ENCODE assay signal across 8 cellular contexts in genomic region chr6:43768983-43769525, GRCh38. TPM values are rescaled to one million over a fixed set of nuclear protein-coding genes. Genes with fewer than 3 reads are reported as not detected.
DNase-seq lines count a peak whose midpoint lies in the region; ATAC-seq and TF ChIP-seq lines count a peak whose summit lies in the region.

No MANE protein-coding gene starts in this region.

- H3K9me3 ChIP-seq in mucosa of descending colon, result no peaks in the 10 kb centered on the region

- no peak for TF ChIP-seq CTCF in AG04449 (IDR thresholded peaks at IDR 0.05; ENCODE audit: insufficient read depth, low read length, missing control alignments)
- no peak for TF ChIP-seq CTCF in brain microvascular endothelial cell (IDR thresholded peaks at IDR 0.05; ENCODE audit: low read depth, low read length, missing control alignments)
- TF ChIP-seq CTCF in mucosa of descending colon (IDR thresholded peaks at IDR 0.05), result no peak

- peaks cover 27% of the 10 kb centered on the region for H3K4me1 ChIP-seq in mucosa of descending colon (ENCODE audit: low read depth)

- no peak overlapping the region for H3K27ac ChIP-seq in brain microvascular endothelial cell

- intact Hi-C loops in mucosa of descending colon (cut with DNase I, micrococcal nuclease), result loop anchor here (2.0 to 10.0 kb wide), 3 partner anchors 104 to 310 kb away; no protein-coding TSS in a partner anchor

- POLR2A ChIA-PET in AG04449 (lab: Yijun Ruan, JAX), result interaction anchor here (0.6 to 3.6 kb wide), 26 partner anchors 9 to 342 kb away, joined by 3 to 26 read pairs (median 6); partner anchors contain the start of genes ABCC10, GTPBP2 and MRPS18A

- H3K4me3 ChIP-seq in AG04449 (ENCODE audit: low read depth, low read length) (peak overlapping the region; percentile 98), brain microvascular endothelial cell (ENCODE audit: low read depth, low read length) (no peak overlapping the region), mucosa of descending colon (no peak overlapping the region)

- peak; percentile 69 for DNase-seq in AG04449 (ENCODE audit: low read depth, low spot score)
- peak; percentile 22 for DNase-seq in HK-2 (ENCODE audit: unreplicated experiment)
- peak; percentile 27 for DNase-seq in brain microvascular endothelial cell
- DNase-seq in mucosa of descending colon, result peak; percentile 48 to 77 (median 62)
- DNase-seq in HuH-7 (ENCODE audit: low spot score), result no peak
- DNase-seq in ecto neural progenitor cell (ENCODE audit: low spot score), result no peak
- DNase-seq in GF-D8 (lab: John Stamatoyannopoulos, UW), result no peak

- ATAC-seq in mucosa of descending colon, result no peak
- no peak for ATAC-seq in GM18907 (IDR thresholded peaks at IDR 0.05; ENCODE audit: unreplicated experiment)

- H3K27me3 ChIP-seq in brain microvascular endothelial cell (replicated peaks), result no peaks in the 10 kb centered on the region

- in situ Hi-C loops in brain microvascular endothelial cell (cut with HindIII; ENCODE audit: low pct_ligation_motif_present, low sequenced_read_pairs), result no loop called here

- CTCF ChIA-PET in AG04449 (lab: Yijun Ruan, JAX), result interaction anchor here (0.7 to 4.5 kb wide), 87 partner anchors 9 to 325 kb away, joined by 3 to 283 read pairs (median 5); partner anchors contain the start of genes GTPBP2 and MRPS18A

- H3K36me3 ChIP-seq in brain microvascular endothelial cell (replicated peaks) (no peaks in the 10 kb centered on the region), mucosa of descending colon (ENCODE audit: low read depth) (no peaks in the 10 kb centered on the region)

RNA-seq across cellular contexts. Expression of gene VEGFA, which starts 1.0 kb away (rescaled TPM):
- 100 to 1,000 TPM in 1 of 3 donors, 10 to 100 TPM in 2; 89.4 to 165 (median 94.7) TPM for total RNA-seq in mucosa of descending colon

Comparison
In these comparisons a context has a peak if more than half of its experiments do, and no peak if none do; other contexts are left out.
1. DNase-seq: peak in AG04449 (single experiment), HK-2 (single experiment), brain microvascular endothelial cell (single experiment) and mucosa of descending colon (3 of 3); none in HuH-7 (single experiment), ecto neural progenitor cell (single experiment) and GF-D8 (single experiment).